Comparison of ENCODE assay signal across 8 cellular contexts in genomic region chr6:151452750-151453427, GRCh38. TPM values are rescaled to one million over a fixed set of nuclear protein-coding genes. Genes with fewer than 3 reads are reported as not detected.
DNase-seq lines count a peak whose midpoint lies in the region; ATAC-seq and TF ChIP-seq lines count a peak whose summit lies in the region.

No MANE protein-coding gene starts in this region.

- peaks cover 20% of the 10 kb centered on the region for H3K36me3 Mint-ChIP-seq in stimulated activated naive CD8-positive, alpha-beta T cell treated with anti-CD3 and anti-CD28 coated beads, Interleukin-15, Interleukin-2, amounts not matched to agents 100 ng/mL and 50 ng/mL, for 24 hours (ENCODE audit: low read depth)
- H3K36me3 Mint-ChIP-seq in T-helper 17 cell (ENCODE audit: low read depth) (peaks cover 4% of the 10 kb centered on the region), neural progenitor cell (peaks cover 19% of the 10 kb centered on the region)

- ATAC-seq in stimulated activated naive CD8-positive, alpha-beta T cell treated with anti-CD3 and anti-CD28 coated beads, Interleukin-15, Interleukin-2, amounts not matched to agents 100 U/mL and 50 U/mL, for 24 hours = no peak
- ATAC-seq in T-helper 17 cell = no peak
- no peak for ATAC-seq in GM18511 (IDR thresholded peaks at IDR 0.05; ENCODE audit: unreplicated experiment)

- peak overlapping the region; percentile 64 for H2AFZ ChIP-seq in neural progenitor cell (replicated peaks)

- no peaks in the 10 kb centered on the region for H3K27me3 ChIP-seq in neural progenitor cell

- H3K4me3 ChIP-seq in fibroblast of mammary gland (ENCODE audit: control insufficient read depth, low read depth, low read length) (peak overlapping the region; percentile 90), neural progenitor cell (peak overlapping the region; percentile 86)

- no peaks in the 10 kb centered on the region for H3K27me3 Mint-ChIP-seq in stimulated activated naive CD8-positive, alpha-beta T cell treated with anti-CD3 and anti-CD28 coated beads, Interleukin-15, Interleukin-2, amounts not matched to agents 100 ng/mL and 50 ng/mL, for 24 hours
- no peaks in the 10 kb centered on the region for H3K27me3 Mint-ChIP-seq in T-helper 17 cell
- peaks cover 8% of the 10 kb centered on the region for H3K27me3 Mint-ChIP-seq in neural progenitor cell (ENCODE audit: insufficient read depth, low read depth)

- peak overlapping the region; percentile 99 for H3K4me3 Mint-ChIP-seq in stimulated activated naive CD8-positive, alpha-beta T cell treated with anti-CD3 and anti-CD28 coated beads, Interleukin-15, Interleukin-2, amounts not matched to agents 100 ng/mL and 50 ng/mL, for 24 hours
- H3K4me3 Mint-ChIP-seq in T-helper 17 cell (peak overlapping the region; percentile 96), neural progenitor cell (peak overlapping the region; percentile 96)

- H3K9me3 ChIP-seq in T-helper 17 cell (ENCODE audit: control insufficient read depth, low read length, poor library complexity, severe bottlenecking) (no peaks in the 10 kb centered on the region), neural progenitor cell (ENCODE audit: low read depth) (no peaks in the 10 kb centered on the region)

- H3K27ac ChIP-seq in neural progenitor cell = peak overlapping the region; percentile 93

- H4K20me1 ChIP-seq in neural progenitor cell (ENCODE audit: low read depth) = peaks cover 30% of the 10 kb centered on the region

- peak overlapping the region; percentile 83 for H3K9ac ChIP-seq in neural progenitor cell

- peak overlapping the region; percentile 89 for H3K4me2 ChIP-seq in neural progenitor cell

- no peaks in the 10 kb centered on the region for H3K9me3 Mint-ChIP-seq in stimulated activated naive CD8-positive, alpha-beta T cell treated with anti-CD3 and anti-CD28 coated beads, Interleukin-15, Interleukin-2, amounts not matched to agents 100 ng/mL and 50 ng/mL, for 24 hours
- peaks cover 9% of the 10 kb centered on the region for H3K9me3 Mint-ChIP-seq in neural progenitor cell

- H3F3A ChIP-seq in neural progenitor cell (ENCODE audit: low read depth) = peaks cover 40% of the 10 kb centered on the region

- H3K36me3 ChIP-seq in neural progenitor cell = no peaks in the 10 kb centered on the region

- peak overlapping the region; percentile 84 for H3K27ac Mint-ChIP-seq in stimulated activated naive CD8-positive, alpha-beta T cell treated with anti-CD3 and anti-CD28 coated beads, Interleukin-15, Interleukin-2, amounts not matched to agents 100 ng/mL and 50 ng/mL, for 24 hours
- H3K27ac Mint-ChIP-seq in T-helper 17 cell (peak overlapping the region; percentile 97), neural progenitor cell (peak overlapping the region; percentile 67)

- peaks cover 37% of the 10 kb centered on the region for H3K4me1 Mint-ChIP-seq in stimulated activated naive CD8-positive, alpha-beta T cell treated with anti-CD3 and anti-CD28 coated beads, Interleukin-15, Interleukin-2, amounts not matched to agents 100 ng/mL and 50 ng/mL, for 24 hours (ENCODE audit: low read depth)
- peaks cover 38% of the 10 kb centered on the region for H3K4me1 Mint-ChIP-seq in T-helper 17 cell
- H3K4me1 Mint-ChIP-seq in neural progenitor cell = peaks cover 44% of the 10 kb centered on the region

- TF ChIP-seq CTCF in fibroblast of mammary gland (conservative IDR thresholded peaks at IDR 0.05; ENCODE audit: control insufficient read depth, insufficient read depth, low read depth, low read length) = no peak
- TF ChIP-seq CTCF in neural progenitor cell (IDR thresholded peaks at IDR 0.05) = no peak

- H3K79me2 ChIP-seq in neural progenitor cell (ENCODE audit: low read depth) = peaks cover 86% of the 10 kb centered on the region

- DNase-seq in stimulated activated naive CD8-positive, alpha-beta T cell treated with anti-CD3 and anti-CD28 coated beads, Interleukin-15, Interleukin-2, amounts not matched to agents 100 U/mL and 50 U/mL, for 24 hours = no peak
- DNase-seq in T-helper 17 cell (no peak), fibroblast of mammary gland (ENCODE audit: low read depth) (peak; percentile 33), neural progenitor cell (ENCODE audit: low spot score) (peak; percentile 8), HT-29 (ENCODE audit: low spot score) (no peak)
- DNase-seq in effector CD8-positive, alpha-beta T cell (lab: John Stamatoyannopoulos, UW) = no peak

- H3K4me1 ChIP-seq in neural progenitor cell = peaks cover 39% of the 10 kb centered on the region

RNA-seq across cellular contexts. Expression of gene RMND1, which starts 1.0 kb away (rescaled TPM):
- total RNA-seq in T-helper 17 cell (1 to 10 TPM; 7.0 to 8.5 TPM), neural progenitor cell (ENCODE audit: low replicate concordance) (32.1 and 44.0 TPM in 2 replicates)
- 9.6 and 11.2 TPM in 2 replicates for total RNA-seq in HT-29 (2014; rRNA removed; shearing (Covaris generic))

RNA-seq across cellular contexts. Expression of gene CCDC170, which starts 40.9 kb away (rescaled TPM):
- not detected for total RNA-seq in T-helper 17 cell
- total RNA-seq in neural progenitor cell (ENCODE audit: low replicate concordance) = 0.06 and 0.07 TPM in 2 replicates
- 0.05 and 1.6 TPM in 2 replicates for total RNA-seq in HT-29 (2014; rRNA removed; shearing (Covaris generic))

Comparison
In these comparisons a context has a peak if more than half of its experiments do, and no peak if none do; other contexts are left out.
1. DNase-seq: peak in fibroblast of mammary gland (single experiment) and neural progenitor cell (single experiment); none in stimulated activated naive CD8-positive, alpha-beta T cell treated with anti-CD3 and anti-CD28 coated beads, Interleukin-15, Interleukin-2, amounts not matched to agents 100 U/mL and 50 U/mL, for 24 hours (single experiment), T-helper 17 cell (0 of 3), effector CD8-positive, alpha-beta T cell (single experiment) and HT-29 (single experiment).
2. Peak in every context shown above with its lines, with median percentiles within 50 percentile points of each other: H3K27ac Mint-ChIP-seq and H3K4me3 Mint-ChIP-seq.